Comparison of ENCODE assay signal across 8 cellular contexts in the genomic region with DNA sequence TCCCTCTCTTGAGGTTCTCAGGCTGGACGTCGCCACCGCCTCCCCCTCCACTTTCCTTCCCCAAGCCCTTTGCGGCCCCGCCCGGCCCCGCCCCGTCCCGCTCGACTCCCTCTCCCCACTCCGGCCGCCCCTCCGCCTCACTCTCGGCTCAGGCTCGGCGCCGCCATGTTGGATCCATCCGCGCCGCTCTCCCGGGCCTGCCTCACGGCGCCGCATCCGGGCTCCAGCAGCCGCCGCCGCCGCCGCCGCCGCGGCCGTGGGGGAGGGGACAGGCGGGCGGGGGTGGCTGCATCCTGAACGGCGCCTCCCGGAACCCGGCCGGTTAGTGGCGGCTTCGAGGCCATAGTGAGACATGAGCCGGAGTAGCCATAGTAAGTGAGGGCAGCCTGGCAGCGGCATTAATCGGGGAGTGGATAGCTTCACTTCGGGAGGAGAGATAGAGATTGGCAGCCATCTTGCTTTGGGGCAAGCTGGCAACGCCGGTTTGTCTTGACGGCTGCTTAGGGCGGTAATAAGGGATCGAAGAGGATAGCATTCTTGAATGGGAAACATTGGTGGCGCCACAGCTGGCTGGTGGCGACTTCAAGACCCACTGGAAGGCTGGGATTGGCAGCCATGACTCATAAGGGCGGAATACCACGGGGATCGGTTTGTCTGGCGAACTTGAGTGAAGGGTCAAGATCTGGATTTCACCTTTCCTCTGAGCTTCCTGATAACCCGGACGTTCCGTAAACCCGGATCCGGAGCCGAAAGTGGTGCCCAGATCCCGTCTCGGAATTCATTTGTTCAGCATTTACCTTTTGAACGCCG. TPM values are rescaled to one million over a fixed set of nuclear protein-coding genes. Genes with fewer than 3 reads are reported as not detected.
A peak's percentile ranks its signal among the peaks of the same experiment; 100 is the strongest.
DNase-seq lines count a peak whose midpoint lies in the region; ATAC-seq and TF ChIP-seq lines count a peak whose summit lies in the region.

A gene with protein sequence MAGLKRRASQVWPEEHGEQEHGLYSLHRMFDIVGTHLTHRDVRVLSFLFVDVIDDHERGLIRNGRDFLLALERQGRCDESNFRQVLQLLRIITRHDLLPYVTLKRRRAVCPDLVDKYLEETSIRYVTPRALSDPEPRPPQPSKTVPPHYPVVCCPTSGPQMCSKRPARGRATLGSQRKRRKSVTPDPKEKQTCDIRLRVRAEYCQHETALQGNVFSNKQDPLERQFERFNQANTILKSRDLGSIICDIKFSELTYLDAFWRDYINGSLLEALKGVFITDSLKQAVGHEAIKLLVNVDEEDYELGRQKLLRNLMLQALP (minus strand): TSS at position 258 of the 810 bp plus-strand sequence. CDS start 8,205 bp downstream, outside the sequence.

- H3K36me3 Mint-ChIP-seq in activated naive CD4-positive, alpha-beta T cell treated with anti-CD3 and anti-CD28 coated beads, Interleukin-2, amount 50 U/mL, for 24 hours = peaks cover 15% of the 10 kb centered on the region

- H4K20me1 ChIP-seq in osteoblast (ENCODE audit: insufficient read depth, low read length) = peaks cover 11% of the 10 kb centered on the region

- H3K27me3 Mint-ChIP-seq in activated naive CD4-positive, alpha-beta T cell treated with anti-CD3 and anti-CD28 coated beads, Interleukin-2, amount 50 U/mL, for 24 hours = no peaks in the 10 kb centered on the region

- H3K4me2 ChIP-seq in osteoblast (ENCODE audit: insufficient read depth, low read length) = peak within 1 kb of the TSS; percentile 99

- CTCF ChIA-PET in GM10248 (lab: Yijun Ruan, JAX) = interaction anchor here (0.8 to 4.0 kb wide), 15 partner anchors 7 to 100 kb away, joined by 3 to 18 read pairs (median 5); a partner anchor contains a TSS

- H3K4me3 ChIP-seq in osteoblast (ENCODE audit: insufficient read depth, low read length) = peak within 1 kb of the TSS; percentile 100
- peak within 1 kb of the TSS; percentile 81 for H3K4me3 ChIP-seq in thoracic aorta

- H3K4me3 Mint-ChIP-seq in activated naive CD4-positive, alpha-beta T cell treated with anti-CD3 and anti-CD28 coated beads, Interleukin-2, amount 50 U/mL, for 24 hours = no peak within 1 kb of the TSS

- no peaks in the 10 kb centered on the region for H3K9me3 Mint-ChIP-seq in activated naive CD4-positive, alpha-beta T cell treated with anti-CD3 and anti-CD28 coated beads, Interleukin-2, amount 50 U/mL, for 24 hours

- H3K4me1 ChIP-seq in osteoblast (ENCODE audit: insufficient read depth, low read length) (peaks cover 20% of the 10 kb centered on the region), thoracic aorta (ENCODE audit: control insufficient read depth in 1 of 2, low read depth in 2 of 2) (peaks cover 15 to 47% of the 10 kb centered on the region in 2 donors)

- peak; percentile 89 for ATAC-seq in HG02588 (IDR thresholded peaks at IDR 0.05; ENCODE audit: unreplicated experiment)
- ATAC-seq in SK-N-SH treated with all-trans-retinoic acid at 6 μM for 48 hours = peak; percentile 95
- ATAC-seq in thoracic aorta (ENCODE audit: insufficient number of reproducible peaks, low FRiP score, low read depth) = peak; percentile 93

- H3K27me3 ChIP-seq in osteoblast (ENCODE audit: insufficient read depth, low read length) = no peaks in the 10 kb centered on the region
- H3K27me3 ChIP-seq in thoracic aorta (replicated peaks; ENCODE audit: insufficient read depth) = no peaks in the 10 kb centered on the region

- POLR2A ChIA-PET in GM10248 (lab: Yijun Ruan, JAX) = interaction anchor here (0.6 to 1.3 kb wide), 11 partner anchors 11 to 1218 kb away, joined by 3 to 14 read pairs (median 4); a partner anchor contains a TSS

- H3K27ac ChIP-seq in osteoblast (ENCODE audit: low read depth, low read length) (peak within 1 kb of the TSS; percentile 96), thoracic aorta (peak within 1 kb of the TSS; percentile 96 to 98)

- H3K79me2 ChIP-seq in osteoblast (ENCODE audit: insufficient read depth, low read length) = peaks cover 73% of the 10 kb centered on the region

- peak; percentile 93 for DNase-seq in GM10248 (ENCODE audit: extremely low spot score)
- peak; percentile 98 for DNase-seq in NCI-H1092 (lab: John Stamatoyannopoulos, UW)
- DNase-seq in glomerular endothelial cell (ENCODE audit: extremely low read depth, low read depth, low spot score) = peak; percentile 87
- peak; percentile 97 for DNase-seq in osteoblast (ENCODE audit: insufficient read length, low spot score, missing footprints)
- peak; percentile 91 for DNase-seq in thoracic aorta (ENCODE audit: low spot score)

- H2AFZ ChIP-seq in osteoblast (ENCODE audit: low read length) = peak within 1 kb of the TSS; percentile 100

- no peak for TF ChIP-seq CTCF in GM10248 (IDR thresholded peaks at IDR 0.05; ENCODE audit: control extremely low read depth, extremely low read depth, low read depth, missing control alignments)
- TF ChIP-seq CTCF in osteoblast (IDR thresholded peaks at IDR 0.05; ENCODE audit: extremely low read depth, low read depth, low read length) = no peak
- TF ChIP-seq CTCF in thoracic aorta (IDR thresholded peaks at IDR 0.05) = no peak

- peak within 1 kb of the TSS; percentile 97 for H3K27ac Mint-ChIP-seq in activated naive CD4-positive, alpha-beta T cell treated with anti-CD3 and anti-CD28 coated beads, Interleukin-2, amount 50 U/mL, for 24 hours

- H3K36me3 ChIP-seq in osteoblast (ENCODE audit: insufficient read depth, low read length) (peaks cover 17% of the 10 kb centered on the region), thoracic aorta (peaks cover 11% of the 10 kb centered on the region)

- peaks cover 52% of the 10 kb centered on the region for H3K4me1 Mint-ChIP-seq in activated naive CD4-positive, alpha-beta T cell treated with anti-CD3 and anti-CD28 coated beads, Interleukin-2, amount 50 U/mL, for 24 hours

- H3K9me3 ChIP-seq in osteoblast (ENCODE audit: low read depth, low read length) (no peaks in the 10 kb centered on the region), thoracic aorta (no peaks in the 10 kb centered on the region)

TF ChIP-seq in SK-N-SH treated with all-trans-retinoic acid at 6 μM for 48 hours, 23 proteins besides CTCF, POLR2A, EP300 and RAD21:
- TF ChIP-seq TCF4 (CRISPR knock-in tag; IDR thresholded peaks at IDR 0.05; ENCODE audit: borderline replicate concordance) (no peak), TOX (CRISPR knock-in tag; IDR thresholded peaks at IDR 0.05; ENCODE audit: borderline replicate concordance) (0 out of 2 replicates have a peak, but pooled peaks have one; percentile 6), CSDC2 (CRISPR knock-in tag; IDR thresholded peaks at IDR 0.05) (peak; percentile 69; the same call in 1 of the 2 replicates), SNAI2 (CRISPR knock-in tag; IDR thresholded peaks at IDR 0.05) (no peak)
- TF ChIP-seq, protein P1, sequence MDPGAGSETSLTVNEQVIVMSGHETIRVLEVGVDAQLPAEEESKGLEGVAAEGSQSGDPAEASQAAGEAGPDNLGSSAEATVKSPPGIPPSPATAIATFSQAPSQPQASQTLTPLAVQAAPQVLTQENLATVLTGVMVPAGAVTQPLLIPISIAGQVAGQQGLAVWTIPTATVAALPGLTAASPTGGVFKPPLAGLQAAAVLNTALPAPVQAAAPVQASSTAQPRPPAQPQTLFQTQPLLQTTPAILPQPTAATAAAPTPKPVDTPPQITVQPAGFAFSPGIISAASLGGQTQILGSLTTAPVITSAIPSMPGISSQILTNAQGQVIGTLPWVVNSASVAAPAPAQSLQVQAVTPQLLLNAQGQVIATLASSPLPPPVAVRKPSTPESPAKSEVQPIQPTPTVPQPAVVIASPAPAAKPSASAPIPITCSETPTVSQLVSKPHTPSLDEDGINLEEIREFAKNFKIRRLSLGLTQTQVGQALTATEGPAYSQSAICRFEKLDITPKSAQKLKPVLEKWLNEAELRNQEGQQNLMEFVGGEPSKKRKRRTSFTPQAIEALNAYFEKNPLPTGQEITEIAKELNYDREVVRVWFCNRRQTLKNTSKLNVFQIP (CRISPR knock-in tag; IDR thresholded peaks at IDR 0.05; ENCODE audit: borderline replicate concordance, low read depth) = peak; percentile 24; the same call in 1 of the 2 replicates
- TF ChIP-seq, protein P2, sequence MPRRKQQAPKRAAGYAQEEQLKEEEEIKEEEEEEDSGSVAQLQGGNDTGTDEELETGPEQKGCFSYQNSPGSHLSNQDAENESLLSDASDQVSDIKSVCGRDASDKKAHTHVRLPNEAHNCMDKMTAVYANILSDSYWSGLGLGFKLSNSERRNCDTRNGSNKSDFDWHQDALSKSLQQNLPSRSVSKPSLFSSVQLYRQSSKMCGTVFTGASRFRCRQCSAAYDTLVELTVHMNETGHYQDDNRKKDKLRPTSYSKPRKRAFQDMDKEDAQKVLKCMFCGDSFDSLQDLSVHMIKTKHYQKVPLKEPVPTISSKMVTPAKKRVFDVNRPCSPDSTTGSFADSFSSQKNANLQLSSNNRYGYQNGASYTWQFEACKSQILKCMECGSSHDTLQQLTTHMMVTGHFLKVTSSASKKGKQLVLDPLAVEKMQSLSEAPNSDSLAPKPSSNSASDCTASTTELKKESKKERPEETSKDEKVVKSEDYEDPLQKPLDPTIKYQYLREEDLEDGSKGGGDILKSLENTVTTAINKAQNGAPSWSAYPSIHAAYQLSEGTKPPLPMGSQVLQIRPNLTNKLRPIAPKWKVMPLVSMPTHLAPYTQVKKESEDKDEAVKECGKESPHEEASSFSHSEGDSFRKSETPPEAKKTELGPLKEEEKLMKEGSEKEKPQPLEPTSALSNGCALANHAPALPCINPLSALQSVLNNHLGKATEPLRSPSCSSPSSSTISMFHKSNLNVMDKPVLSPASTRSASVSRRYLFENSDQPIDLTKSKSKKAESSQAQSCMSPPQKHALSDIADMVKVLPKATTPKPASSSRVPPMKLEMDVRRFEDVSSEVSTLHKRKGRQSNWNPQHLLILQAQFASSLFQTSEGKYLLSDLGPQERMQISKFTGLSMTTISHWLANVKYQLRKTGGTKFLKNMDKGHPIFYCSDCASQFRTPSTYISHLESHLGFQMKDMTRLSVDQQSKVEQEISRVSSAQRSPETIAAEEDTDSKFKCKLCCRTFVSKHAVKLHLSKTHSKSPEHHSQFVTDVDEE (CRISPR knock-in tag; IDR thresholded peaks at IDR 0.05) = peak; percentile 69

RNA-seq across cellular contexts. Expression of the gene that starts here (rescaled TPM):
- total RNA-seq in glomerular endothelial cell = 35.5 and 43.8 TPM in 2 replicates
- 36.6 and 41.0 TPM in 2 replicates for total RNA-seq in osteoblast
- total RNA-seq in thoracic aorta = 10 to 100 TPM; 30.7 to 34.3 TPM

Comparison
In these comparisons a context has a peak if more than half of its experiments do, and no peak if none do; other contexts are left out.
1. Peak in every context shown above with its lines: DNase-seq, ATAC-seq, H3K4me3 ChIP-seq and H3K27ac ChIP-seq.